Comparison of ENCODE assay signal across 8 cellular contexts in genomic region chr10:72601144-72601543, GRCh38.
"Had no signal": no experiment of that assay in that cellular context is flagged by ENCODE, and none has a peak within 500 bp of the region (broad histone marks: within the 10 kb centered on the region; RNA-seq: fewer than 3 reads in every experiment).

No MANE protein-coding gene starts in this region.

- H3K9ac ChIP-seq: GM23248 had no signal

- H3K27ac Mint-ChIP-seq: H9, IgD-negative memory B cell had no signal

- FAIRE-seq: H54, HTR-8/SVneo had no signal

- DNase-seq: GM23248, GOT3, H9, HCEC 1CT, KBM-7 had no signal

- H3K4me3 Mint-ChIP-seq: H9, IgD-negative memory B cell had no signal

- H3K27ac ChIP-seq: GM23248 had no signal

- H3K27me3 Mint-ChIP-seq: IgD-negative memory B cell had no signal

- H3K9me3 Mint-ChIP-seq: H9, IgD-negative memory B cell had no signal

- H3K4me3 ChIP-seq: GM23248 had no signal

- H2AFZ ChIP-seq: GM23248 had no signal
